In the genomic region with DNA sequence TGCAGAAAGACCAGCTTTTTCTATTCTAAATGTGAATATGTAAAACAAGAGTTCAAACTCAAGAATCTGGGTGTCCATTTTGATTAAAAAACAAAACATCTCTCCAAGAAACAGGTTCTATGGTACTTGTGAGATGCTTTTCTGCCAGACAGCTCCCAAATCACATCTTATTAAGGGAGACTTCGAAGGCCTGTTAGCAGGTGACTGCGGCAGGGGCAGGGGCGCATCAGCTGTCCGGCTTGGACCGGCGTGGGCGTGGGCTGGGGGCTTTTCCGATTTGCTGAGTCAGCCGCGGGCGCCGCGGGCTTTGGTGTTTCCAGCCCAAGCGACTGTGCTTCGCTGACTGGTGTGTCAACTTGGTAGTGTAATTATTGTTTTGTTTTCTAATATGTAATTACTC, we compare ENCODE assay signal across 23 cellular contexts. TPM values are rescaled to one million over a fixed set of nuclear protein-coding genes. Genes with fewer than 3 reads are reported as not detected.
DNase-seq lines count a peak whose midpoint lies in the region; ATAC-seq, FAIRE-seq and TF ChIP-seq lines count a peak whose summit lies in the region.
"Had no signal": no experiment of that assay in that cellular context is flagged by ENCODE, and none has a peak within 500 bp of the region (broad histone marks: within the 10 kb centered on the region; RNA-seq: fewer than 3 reads in every experiment).

No MANE protein-coding gene starts in this region.

- in situ Hi-C loops in mammary epithelial cell (cut with MboI; ENCODE audit: low sequenced_read_pairs in 2 of 2): no loop called here

- CTCF ChIA-PET in mammary epithelial cell (lab: Charles Lee; ENCODE audit: low non-redundant PET) (no interaction called here), RWPE1 (lab: Yijun Ruan, JAX) (no interaction called here)

- FAIRE-seq in pancreas (lab: Jason Lieb, UNC): no peak
- FAIRE-seq: astrocyte, GM12892, H54 had no signal

- no peaks in the 10 kb centered on the region for H4K20me1 ChIP-seq in mammary epithelial cell (ENCODE audit: insufficient read depth, low read length)

- H3K4me1 Mint-ChIP-seq in stimulated activated naive B cell treated with anti-CD40 and anti-IgM and Interleukin-4, amounts not matched to agents 10 μg/mL and 1 μg/mL and 100 μg/mL, for 72 hours: peaks cover 7 to 18% of the 10 kb centered on the region in 2 donors

- DNase-seq in breast epithelium (ENCODE audit: low spot score in 2 of 2): no peak
- DNase-seq in mammary epithelial cell: no peak
- DNase-seq in RWPE1 (ENCODE audit: low spot score): no peak
- DNase-seq in left kidney (ENCODE audit: low read depth, low spot score): peak; percentile 46
- no peak for DNase-seq in stimulated activated naive B cell treated with anti-CD40 and anti-IgM and Interleukin-4, amounts not matched to agents 10 μg/mL and 1 μg/mL and 100 μg/mL, for 72 hours
- DNase-seq in pancreas: no peak
- DNase-seq: activated CD4-positive, alpha-beta memory T cell treated with anti-CD3 and anti-CD28 coated beads for 36 hours; activated naive CD4-positive, alpha-beta T cell treated with Interleukin-2 at 50 U/mL for 16 hours; activated T-cell treated with anti-CD3 and anti-CD28 coated beads, Interleukin-2, amount 50 U/mL, for 1 hour; CD8-positive, alpha-beta T cell; cerebellar nuclear complex; DMS53; effector CD8-positive, alpha-beta T cell; esophagus squamous epithelium; left cardiac atrium; NCI-H2081 treated with DMSO at 0.1 percent for 48 hours; NCI-H524; Right ventricle myocardium superior had no signal

- H3K4me1 ChIP-seq in breast epithelium: no peaks in the 10 kb centered on the region
- peaks cover 8% of the 10 kb centered on the region for H3K4me1 ChIP-seq in mammary epithelial cell (ENCODE audit: insufficient read depth, low read length)
- H3K4me1 ChIP-seq in pancreas: peaks cover 0 to 9% (median 8%) of the 10 kb centered on the region in 3 donors

- H3K27me3 Mint-ChIP-seq in stimulated activated naive B cell treated with anti-CD40 and anti-IgM and Interleukin-4, amounts not matched to agents 10 μg/mL and 1 μg/mL and 100 μg/mL, for 72 hours: peaks cover 63 to 84% of the 10 kb centered on the region in 2 donors

- peak overlapping the region in 2 of 3 donors; percentile 56 to 72 for H3K4me3 ChIP-seq in breast epithelium
- H3K4me3 ChIP-seq in mammary epithelial cell (replicated peaks in 1 of 3; ENCODE audit: insufficient read depth in 1 of 3, low read depth in 2 of 3, low read length in 3 of 3): no peak overlapping the region
- H3K4me3 ChIP-seq in pancreas: no peak overlapping the region

- no peak overlapping the region for H3K9ac ChIP-seq in mammary epithelial cell (ENCODE audit: insufficient read depth, low read length)

- peaks cover 0 to 4% of the 10 kb centered on the region in 2 donors for H3K9me3 Mint-ChIP-seq in stimulated activated naive B cell treated with anti-CD40 and anti-IgM and Interleukin-4, amounts not matched to agents 10 μg/mL and 1 μg/mL and 100 μg/mL, for 72 hours

- no peaks in the 10 kb centered on the region for H3K79me2 ChIP-seq in mammary epithelial cell (ENCODE audit: insufficient read depth, low read length)

- no peak for ATAC-seq in stimulated activated naive B cell treated with anti-CD40 and anti-IgM and Interleukin-4, amounts not matched to agents 10 μg/mL and 1 μg/mL and 100 μg/mL, for 72 hours (replicated peaks)
- no peak for ATAC-seq in HG02840 (IDR thresholded peaks at IDR 0.05; ENCODE audit: low FRiP score, unreplicated experiment)
- ATAC-seq in pancreas: no peak
- ATAC-seq in HG02973 (IDR thresholded peaks at IDR 0.05; ENCODE audit: unreplicated experiment): no peak
- ATAC-seq: CD8-positive, alpha-beta T cell; left cardiac atrium had no signal

- H3K27ac Mint-ChIP-seq in stimulated activated naive B cell treated with anti-CD40 and anti-IgM and Interleukin-4, amounts not matched to agents 10 μg/mL and 1 μg/mL and 100 μg/mL, for 72 hours: peak overlapping the region; percentile 70
- H3K27ac Mint-ChIP-seq: activated CD4-positive, alpha-beta memory T cell treated with anti-CD3 and anti-CD28 coated beads for 36 hours; CD8-positive, alpha-beta T cell had no signal

- POLR2A ChIA-PET in RWPE1 (lab: Yijun Ruan, JAX; ENCODE audit: low non-redundant PET): no interaction called here

- peaks cover 6 to 24% of the 10 kb centered on the region in 2 donors for H3K27me3 ChIP-seq in breast epithelium
- H3K27me3 ChIP-seq in mammary epithelial cell (ENCODE audit: insufficient read depth, low read length): no peaks in the 10 kb centered on the region
- peaks cover 4 to 72% (median 32%) of the 10 kb centered on the region in 4 donors for H3K27me3 ChIP-seq in pancreas

- H3K4me2 ChIP-seq in mammary epithelial cell (ENCODE audit: insufficient read depth, low read depth, low read length): no peak overlapping the region

- no TSS peak for BruUV-seq in mammary epithelial cell (replicated peaks; lab: Mats Ljungman, UMichigan)

- WGBS in mammary epithelial cell (ENCODE audit: low coverage, missing lambda C conversion rate): 95% methylated on average over 15 of the region's 15 CpGs
- WGBS in pancreas, 2 donors: 9 to 12% methylated on average over 15 of the region's 15 CpGs

- intact Hi-C loops in breast epithelium (cut with DNase I; ENCODE audit: low total_unique reads) (no loop called here), mammary epithelial cell (cut with micrococcal nuclease) (no loop called here), pancreas (cut with DNase I) (no loop called here)

- H3K36me3 Mint-ChIP-seq in stimulated activated naive B cell treated with anti-CD40 and anti-IgM and Interleukin-4, amounts not matched to agents 10 μg/mL and 1 μg/mL and 100 μg/mL, for 72 hours: peaks cover 3 to 5% of the 10 kb centered on the region in 2 donors
- H3K36me3 Mint-ChIP-seq: CD8-positive, alpha-beta T cell had no signal

- dilution Hi-C loops in mammary epithelial cell (cut with HindIII; ENCODE audit: low sequenced_read_pairs): no loop called here

- no peak overlapping the region for H3K4me3 Mint-ChIP-seq in stimulated activated naive B cell treated with anti-CD40 and anti-IgM and Interleukin-4, amounts not matched to agents 10 μg/mL and 1 μg/mL and 100 μg/mL, for 72 hours
- H3K4me3 Mint-ChIP-seq: activated CD4-positive, alpha-beta memory T cell treated with anti-CD3 and anti-CD28 coated beads for 36 hours; CD8-positive, alpha-beta T cell had no signal

- H3K36me3 ChIP-seq in breast epithelium (no peaks in the 10 kb centered on the region), mammary epithelial cell (ENCODE audit: insufficient read depth, low read length) (no peaks in the 10 kb centered on the region), pancreas (no peaks in the 10 kb centered on the region)
- H3K36me3 ChIP-seq: esophagus squamous epithelium had no signal

- no peak overlapping the region for H2AFZ ChIP-seq in mammary epithelial cell (ENCODE audit: low read depth, low read length)

- TF ChIP-seq POLR2A in breast epithelium (IDR thresholded peaks at IDR 0.05): no peak

- H3K27ac ChIP-seq in breast epithelium (no peak overlapping the region), mammary epithelial cell (ENCODE audit: insufficient read depth, low read depth, low read length) (no peak overlapping the region), RWPE1 (peak overlapping the region; percentile 71; the same call in 1 of the 2 replicates), pancreas (no peak overlapping the region)

- H3K9me3 ChIP-seq in breast epithelium (no peaks in the 10 kb centered on the region), mammary epithelial cell (replicated peaks; ENCODE audit: insufficient read depth, low read length) (no peaks in the 10 kb centered on the region), pancreas (no peaks in the 10 kb centered on the region)
- H3K9me3 ChIP-seq: esophagus squamous epithelium had no signal

- TF ChIP-seq CTCF in breast epithelium (IDR thresholded peaks at IDR 0.05) (no peak), mammary epithelial cell (conservative IDR thresholded peaks at IDR 0.05 in 1 of 2, IDR thresholded peaks at IDR 0.05 in 1 of 2; ENCODE audit: extremely low read depth in 1 of 2, insufficient read depth in 1 of 2, low read depth in 1 of 2, low read length in 2 of 2) (no peak), RWPE1 (conservative IDR thresholded peaks at IDR 0.05; ENCODE audit: low read depth) (no peak), pancreas (IDR thresholded peaks at IDR 0.05) (no peak)

RNA-seq across cellular contexts. Expression of gene TFAP2A, which starts 32.6 kb away (rescaled TPM):
- 10 to 100 TPM in 2 of 3 donors, not detected in 1; 25.2 to 46.0 TPM for total RNA-seq in breast epithelium
- 100 to 1,000 TPM in 1 of 2 donors, 10 to 100 TPM in 1; 15.7 to 112 TPM for total RNA-seq in mammary epithelial cell
- 18.8 TPM for polyA plus RNA-seq in mammary epithelial cell
- 31.8 TPM for polyA minus RNA-seq in mammary epithelial cell
- 1 to 10 TPM in 1 of 6 donors, under 1 TPM in 5; 0.14 to 1.3 (median 0.23) TPM for total RNA-seq in pancreas
- under 1 TPM; 0.12 to 0.42 TPM for polyA plus RNA-seq in pancreas

Comparison
In these comparisons a context has a peak if more than half of its experiments do, and no peak if none do; other contexts are left out.
1. H3K4me3 ChIP-seq: peak in breast epithelium (2 of 3); none in mammary epithelial cell (0 of 3) and pancreas (0 of 4).